ENCODE assay signal across 8 cellular contexts in the genomic region with DNA sequence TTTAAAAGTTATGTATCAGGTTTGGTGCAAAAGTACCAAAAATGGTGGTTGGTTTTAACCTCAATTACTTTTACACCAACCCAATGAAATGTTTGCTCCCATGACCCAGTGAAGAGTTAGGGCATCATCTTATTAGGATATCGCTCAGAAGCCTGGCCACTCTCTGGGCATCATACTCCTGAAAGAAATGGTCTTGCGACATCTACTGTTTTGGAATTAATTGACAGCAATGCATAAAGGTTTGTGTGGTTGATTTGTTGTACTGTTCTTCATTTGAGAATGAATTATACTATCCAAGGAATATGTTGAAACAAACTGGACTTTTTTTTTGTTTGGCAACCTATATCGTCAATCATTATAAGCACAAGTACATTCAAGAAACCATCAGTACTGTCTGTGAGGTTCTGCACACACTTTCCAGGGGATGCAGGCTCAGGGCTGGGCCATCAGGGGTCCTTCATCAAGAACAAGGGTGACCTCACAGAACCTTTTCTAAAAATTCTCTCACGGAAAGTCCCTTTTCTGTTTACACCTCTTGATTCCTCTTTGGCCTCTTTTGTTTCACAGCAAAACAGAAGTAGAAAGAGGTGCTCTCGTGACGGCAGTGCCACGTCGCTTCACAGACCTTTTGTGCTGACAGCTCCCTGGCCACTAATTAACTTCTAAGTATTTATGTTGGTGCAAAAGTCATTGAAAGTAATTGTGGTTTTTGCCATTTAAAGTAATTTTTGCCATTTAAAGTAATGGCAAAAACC.
A peak's percentile ranks its signal among the peaks of the same experiment; 100 is the strongest.
DNase-seq lines count a peak whose midpoint lies in the region; ATAC-seq and TF ChIP-seq lines count a peak whose summit lies in the region.

No MANE protein-coding gene starts in this region.

- peak; percentile 31; the same call in 1 of the 2 replicates for TF ChIP-seq RAD21 in Ishikawa (IDR thresholded peaks at IDR 0.05; ENCODE audit: low read depth)

- no peaks in the 10 kb centered on the region for H3K36me3 Mint-ChIP-seq in naive B cell

- H3K4me3 ChIP-seq in brain microvascular endothelial cell (ENCODE audit: low read depth, low read length) = no peak overlapping the region

- TF ChIP-seq EP300 in Ishikawa (IDR thresholded peaks at IDR 0.05; ENCODE audit: borderline replicate concordance) = no peak

- peaks cover 0 to 6% (median 1%) of the 10 kb centered on the region in 7 donors for H3K9me3 Mint-ChIP-seq in naive B cell

- H3K27ac ChIP-seq in brain microvascular endothelial cell = peak overlapping the region; percentile 64

- peak; percentile 79 for ATAC-seq in GM21515 (IDR thresholded peaks at IDR 0.05; ENCODE audit: unreplicated experiment)
- peak; percentile 84 to 92 for ATAC-seq in naive B cell (ENCODE audit: low read depth in 2 of 2)

- H3K27ac Mint-ChIP-seq in naive B cell = peak overlapping the region; percentile 93 to 100 (median 97)

- no peak for DNase-seq in brain microvascular endothelial cell
- peak; percentile 87 for DNase-seq in naive B cell
- no peak for DNase-seq in NCI-H1436 (lab: John Stamatoyannopoulos, UW)
- DNase-seq in NCI-H146 (lab: John Stamatoyannopoulos, UW) = no peak
- no peak for DNase-seq in A172 (ENCODE audit: low spot score)

- no peaks in the 10 kb centered on the region for H3K27me3 ChIP-seq in brain microvascular endothelial cell (replicated peaks)

- in situ Hi-C loops in brain microvascular endothelial cell (cut with HindIII; ENCODE audit: low pct_ligation_motif_present, low sequenced_read_pairs) = no loop called here

- no peaks in the 10 kb centered on the region for H3K27me3 Mint-ChIP-seq in naive B cell

- TF ChIP-seq CTCF in GM12872 (IDR thresholded peaks at IDR 0.05; ENCODE audit: insufficient read depth, low read depth, low read length) (0 out of 3 replicates have a peak, but pooled peaks have one; percentile 29), brain microvascular endothelial cell (IDR thresholded peaks at IDR 0.05; ENCODE audit: low read depth, low read length, missing control alignments) (no peak)

- H3K36me3 ChIP-seq in brain microvascular endothelial cell (replicated peaks) = no peaks in the 10 kb centered on the region

- peaks cover 42 to 67% (median 52%) of the 10 kb centered on the region in 3 donors for H3K4me1 Mint-ChIP-seq in naive B cell

- peak overlapping the region in 7 of 8 donors; percentile 23 to 89 (median 61) for H3K4me3 Mint-ChIP-seq in naive B cell

TF ChIP-seq in Ishikawa, 13 proteins besides CTCF, POLR2A, EP300 and RAD21:
- no peak for TF ChIP-seq MAX (IDR thresholded peaks at IDR 0.05)
- no peak for TF ChIP-seq NFIC (IDR thresholded peaks at IDR 0.05)
- no peak for TF ChIP-seq REST (IDR thresholded peaks at IDR 0.05; ENCODE audit: low read depth)
- no peak for TF ChIP-seq TCF12 (IDR thresholded peaks at IDR 0.05; ENCODE audit: low read depth)
- TF ChIP-seq EGR1 (IDR thresholded peaks at IDR 0.05) = no peak
- TF ChIP-seq USF1 (IDR thresholded peaks at IDR 0.05) = no peak
- no peak for TF ChIP-seq FOXM1 (IDR thresholded peaks at IDR 0.05; ENCODE audit: borderline replicate concordance, low read depth)
- no peak for TF ChIP-seq ZBTB7A (IDR thresholded peaks at IDR 0.05; ENCODE audit: low read depth)
- no peak for TF ChIP-seq TAF1 (IDR thresholded peaks at IDR 0.05; ENCODE audit: low read depth)
- no peak for TF ChIP-seq TEAD4 (IDR thresholded peaks at IDR 0.05)
- TF ChIP-seq YY1 (IDR thresholded peaks at IDR 0.05; ENCODE audit: low read depth) = no peak
- TF ChIP-seq CREB1 (IDR thresholded peaks at IDR 0.05; ENCODE audit: low read depth) = no peak
- TF ChIP-seq CEBPB (IDR thresholded peaks at IDR 0.05) = no peak
